Comparison of ENCODE assay signal across 16 cellular contexts in the genomic region with DNA sequence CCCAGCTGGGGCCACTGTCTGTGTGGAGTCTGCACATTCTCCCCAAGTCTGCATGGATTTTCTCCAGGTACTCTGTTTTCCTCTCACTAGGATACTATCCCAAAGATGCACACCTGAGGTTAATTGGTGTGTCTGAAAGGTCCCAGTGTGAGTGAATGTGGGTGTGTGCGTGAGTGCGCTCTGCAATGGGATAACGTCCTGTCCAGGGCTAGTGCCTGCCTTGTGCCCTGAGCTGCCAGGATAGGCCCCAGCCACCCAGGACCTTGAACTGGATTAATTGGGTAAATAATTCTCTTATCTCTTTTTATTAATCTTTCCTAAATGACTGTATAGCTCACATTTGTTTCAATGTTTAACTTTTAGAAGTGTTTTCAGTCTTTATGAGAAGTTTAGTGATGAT. TPM values are rescaled to one million over a fixed set of nuclear protein-coding genes. Genes with fewer than 3 reads are reported as not detected.
A peak's percentile ranks its signal among the peaks of the same experiment; 100 is the strongest.
DNase-seq lines count a peak whose midpoint lies in the region; ATAC-seq and TF ChIP-seq lines count a peak whose summit lies in the region.
"Had no signal": no experiment of that assay in that cellular context is flagged by ENCODE, and none has a peak within 500 bp of the region (broad histone marks: within the 10 kb centered on the region; RNA-seq: fewer than 3 reads in every experiment).

No MANE protein-coding gene starts in this region.

- POLR2A ChIA-PET in OCI-LY7 (lab: Charles Lee) = no interaction called here

- CTCF ChIA-PET in OCI-LY7 (lab: Charles Lee; ENCODE audit: unreplicated experiment) = no interaction called here

- H3K36me3 ChIP-seq in hepatocyte (replicated peaks; ENCODE audit: insufficient read depth, low read depth) (no peaks in the 10 kb centered on the region), right lobe of liver (no peaks in the 10 kb centered on the region), parathyroid adenoma (ENCODE audit: control insufficient read depth, insufficient read depth, low read length) (no peaks in the 10 kb centered on the region), OCI-LY7 (ENCODE audit: insufficient read depth, low read length) (no peaks in the 10 kb centered on the region)

- BruUV-seq in OCI-LY7 (replicated peaks; lab: Mats Ljungman, UMichigan) = no TSS peak

- H3K4me3 ChIP-seq in hepatocyte (no peak overlapping the region), right lobe of liver (no peak overlapping the region), parathyroid adenoma (ENCODE audit: low read depth, low read length) (no peak overlapping the region), OCI-LY7 (ENCODE audit: low read depth, low read length, poor library complexity, severe bottlenecking) (no peak overlapping the region)
- H3K4me3 ChIP-seq: GM23248 had no signal

- DNase-seq in hepatocyte (ENCODE audit: low spot score) (no peak), right lobe of liver (peak; percentile 40 to 71 (median 69)), H4 (ENCODE audit: low spot score) (no peak), OCI-LY7 (ENCODE audit: low spot score) (no peak), NCI-H2107 (lab: John Stamatoyannopoulos, UW) (no peak), left cardiac atrium (no peak)
- DNase-seq: ACHN; C1 segment of cervical spinal cord; Calu3; CD4-positive, alpha-beta T cell; DMS 273 treated with DMSO at 0.1 percent for 48 hours; GM23248; H7 had no signal

- ATAC-seq in right lobe of liver = peak; percentile 71 to 86 (median 76)
- no peak for ATAC-seq in left cardiac atrium

- no peak for TF ChIP-seq CTCF in VCaP (conservative IDR thresholded peaks at IDR 0.05)
- TF ChIP-seq CTCF in hepatocyte (IDR thresholded peaks at IDR 0.05; ENCODE audit: poor library complexity) = no peak
- TF ChIP-seq CTCF in right lobe of liver (IDR thresholded peaks at IDR 0.05) = no peak
- TF ChIP-seq CTCF in parathyroid adenoma (IDR thresholded peaks at IDR 0.05) = no peak
- no peak for TF ChIP-seq CTCF in OCI-LY7 (conservative IDR thresholded peaks at IDR 0.05; ENCODE audit: low read length)

- H3K27ac ChIP-seq in VCaP (peak overlapping the region; percentile 74), hepatocyte (peak overlapping the region; percentile 63), right lobe of liver (peak overlapping the region in 2 of 3 donors; percentile 87 to 93), parathyroid adenoma (no peak overlapping the region), OCI-LY7 (ENCODE audit: low read depth, low read length, poor library complexity, severe bottlenecking) (no peak overlapping the region)
- H3K27ac ChIP-seq: GM23248, HL-60 had no signal

- H3K27me3 ChIP-seq in hepatocyte = no peaks in the 10 kb centered on the region
- no peaks in the 10 kb centered on the region for H3K27me3 ChIP-seq in right lobe of liver
- no peaks in the 10 kb centered on the region for H3K27me3 ChIP-seq in parathyroid adenoma (ENCODE audit: control insufficient read depth, insufficient read depth, low read length)

- H3K4me1 ChIP-seq in hepatocyte (ENCODE audit: insufficient read depth) = peaks cover 20% of the 10 kb centered on the region
- H3K4me1 ChIP-seq in right lobe of liver = peaks cover 0 to 22% (median 11%) of the 10 kb centered on the region in 4 donors
- peaks cover 9% of the 10 kb centered on the region for H3K4me1 ChIP-seq in parathyroid adenoma
- H3K4me1 ChIP-seq in OCI-LY7 (ENCODE audit: insufficient read depth, low read length, poor library complexity, severe bottlenecking) = no peaks in the 10 kb centered on the region

- no peaks in the 10 kb centered on the region for H3K9me2 ChIP-seq in hepatocyte (replicated peaks; ENCODE audit: insufficient read depth)
- no peaks in the 10 kb centered on the region for H3K9me2 ChIP-seq in OCI-LY7 (ENCODE audit: insufficient read depth, low read length)

- peak overlapping the region; percentile 17 for H3K4me2 ChIP-seq in hepatocyte
- H3K4me2 ChIP-seq in parathyroid adenoma (ENCODE audit: low read length) = peak overlapping the region; percentile 19
- H3K4me2 ChIP-seq in OCI-LY7 (ENCODE audit: low read length) = no peak overlapping the region

- no peaks in the 10 kb centered on the region for H4K20me1 ChIP-seq in hepatocyte (ENCODE audit: insufficient read depth, poor library complexity, severe bottlenecking)
- no peaks in the 10 kb centered on the region for H4K20me1 ChIP-seq in OCI-LY7 (ENCODE audit: insufficient read depth, low read length)

- H3K9me3 ChIP-seq in hepatocyte (ENCODE audit: low read depth) = no peaks in the 10 kb centered on the region
- H3K9me3 ChIP-seq in right lobe of liver = no peaks in the 10 kb centered on the region
- no peaks in the 10 kb centered on the region for H3K9me3 ChIP-seq in parathyroid adenoma (ENCODE audit: control insufficient read depth, low read length)
- no peaks in the 10 kb centered on the region for H3K9me3 ChIP-seq in OCI-LY7 (ENCODE audit: low read length)

- TF ChIP-seq POLR2A in right lobe of liver (IDR thresholded peaks at IDR 0.05) = no peak

- no peak overlapping the region for H2AFZ ChIP-seq in hepatocyte
- H2AFZ ChIP-seq in parathyroid adenoma = no peak overlapping the region
- no peak overlapping the region for H2AFZ ChIP-seq in OCI-LY7 (ENCODE audit: low read length)
- H2AFZ ChIP-seq: GM23248 had no signal

- no peak overlapping the region for H3K9ac ChIP-seq in parathyroid adenoma
- H3K9ac ChIP-seq: GM23248 had no signal

- no peaks in the 10 kb centered on the region for H3K79me2 ChIP-seq in hepatocyte
- no peaks in the 10 kb centered on the region for H3K79me2 ChIP-seq in parathyroid adenoma
- H3K79me2 ChIP-seq in OCI-LY7 (ENCODE audit: insufficient read depth, low read depth, low read length) = no peaks in the 10 kb centered on the region

- intact Hi-C loops in right lobe of liver (cut with DNase I) (no loop called here), OCI-LY7 (cut with micrococcal nuclease; ENCODE audit: unreplicated experiment) (no loop called here), left cardiac atrium (cut with DNase I) (no loop called here)

- 75% methylated on average over 3 of the region's 3 CpGs for WGBS in hepatocyte (ENCODE audit: low lambda C conversion rate, missing lambda C conversion rate)
- WGBS in right lobe of liver (ENCODE audit: insufficient coverage, low coverage, low lambda C conversion rate, missing lambda C conversion rate) = 25% methylated on average over 2 of the region's 3 CpGs

RNA-seq across cellular contexts. Expression of a gene that starts 11.5 kb away (rescaled TPM):
- 86.3 and 104 TPM in 2 replicates for total RNA-seq in hepatocyte
- polyA plus RNA-seq in hepatocyte = 15.4 and 25.8 TPM in 2 replicates
- total RNA-seq in right lobe of liver = 10 to 100 TPM; 30.1 to 85.4 (median 46.3) TPM
- total RNA-seq in H4 (2014; rRNA removed; shearing (Covaris generic)) = 29.5 and 33.0 TPM in 2 replicates
- 33.9 and 36.0 TPM in 2 replicates for total RNA-seq in OCI-LY7 (2014; rRNA removed; shearing (Covaris generic))
- 72.3 and 76.6 TPM in 2 replicates for total RNA-seq in OCI-LY7 (2022)
- total RNA-seq in left cardiac atrium = 10 to 100 TPM; 29.9 to 49.2 TPM

Comparison
In these comparisons a context has a peak if more than half of its experiments do, and no peak if none do; other contexts are left out.
1. H3K27ac ChIP-seq: peak in VCaP (single experiment), hepatocyte (single experiment) and right lobe of liver (2 of 3); none in parathyroid adenoma (single experiment) and OCI-LY7 (single experiment).
2. DNase-seq: peak in right lobe of liver (3 of 3); none in hepatocyte (single experiment), H4 (single experiment), OCI-LY7 (single experiment), NCI-H2107 (single experiment) and left cardiac atrium (single experiment).
3. ATAC-seq: peak in right lobe of liver (4 of 4); none in left cardiac atrium (0 of 2).